In the genomic region with DNA sequence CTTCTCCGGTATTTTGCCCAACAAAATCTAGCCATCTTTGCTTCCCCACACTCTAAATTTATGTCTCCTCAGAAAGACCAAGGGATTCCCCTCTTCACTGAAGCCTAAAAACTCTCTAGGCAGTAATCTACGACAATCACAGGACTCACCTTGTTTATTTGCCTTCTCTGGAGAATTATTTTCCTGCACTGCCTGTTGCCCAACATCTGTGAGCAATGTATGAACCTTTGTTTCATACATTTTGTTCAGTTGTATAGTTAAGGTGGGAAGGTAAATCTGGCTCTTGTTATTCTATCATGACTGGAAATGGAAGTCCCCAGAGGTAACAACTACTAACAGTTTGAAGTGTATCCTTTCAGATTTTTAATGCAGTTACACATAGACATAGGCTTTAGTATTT, we compare ENCODE assay signal across 12 cellular contexts. TPM values are rescaled to one million over a fixed set of nuclear protein-coding genes. Genes with fewer than 3 reads are reported as not detected.
DNase-seq lines count a peak whose midpoint lies in the region; ATAC-seq, FAIRE-seq and TF ChIP-seq lines count a peak whose summit lies in the region.
"Had no signal": no experiment of that assay in that cellular context is flagged by ENCODE, and none has a peak within 500 bp of the region (broad histone marks: within the 10 kb centered on the region; RNA-seq: fewer than 3 reads in every experiment).

No MANE protein-coding gene starts in this region.

- in situ Hi-C loops in GM12878 (cut with MboI), result loop anchor here (25.0 kb wide), 1 partner anchor 1304 kb away; no protein-coding TSS in a partner anchor

- no peak for TF ChIP-seq EP300 in GM12878 (IDR thresholded peaks at IDR 0.05; ENCODE audit: borderline replicate concordance in 1 of 2, control insufficient read depth in 1 of 2, low read depth in 2 of 2, low read length in 2 of 2)

- TF ChIP-seq RAD21 in GM12878 (IDR thresholded peaks at IDR 0.05; ENCODE audit: insufficient read depth, low read depth, low read length), result no peak

- peaks cover 8% of the 10 kb centered on the region; the same call in 1 of the 2 replicates for H3K4me1 ChIP-seq in GM12878 (ENCODE audit: control insufficient read depth, insufficient read depth, low read length)
- peaks cover 13% of the 10 kb centered on the region for H3K4me1 ChIP-seq in mesodermal cell (ENCODE audit: control insufficient read depth, insufficient read depth, low read length, poor library complexity, severe bottlenecking)
- peaks cover 47% of the 10 kb centered on the region for H3K4me1 ChIP-seq in lower lobe of right lung

- intact Hi-C loops in GM12878 (cut with micrococcal nuclease; ENCODE audit: unreplicated experiment) (loop anchor here (5.0 kb wide), 1 partner anchor 266 kb away; no protein-coding TSS in a partner anchor), lower lobe of right lung (cut with DNase I) (no loop called here)

- CTCF ChIA-PET in AG04449 (lab: Yijun Ruan, JAX) (interaction anchor here (1.7 kb wide), 1 partner anchor 49 kb away, joined by 8 read pairs; no protein-coding TSS in a partner anchor), GM12878 (lab: Yijun Ruan, JAX) (interaction anchor here (1.5 to 1.7 kb wide), 2 partner anchors 13 to 49 kb away, joined by 4 to 7 read pairs; no protein-coding TSS in a partner anchor)

- FAIRE-seq in GM12878 (lab: Jason Lieb, UNC), result no peak

- H3K27ac ChIP-seq in GM12878 (ENCODE audit: control insufficient read depth, insufficient read depth) (peak overlapping the region; percentile 21; the same call in 1 of the 2 replicates), mesodermal cell (ENCODE audit: low read depth, low read length, severe bottlenecking) (no peak overlapping the region), lower lobe of right lung (no peak overlapping the region)
- H3K27ac ChIP-seq: suprapubic skin had no signal

- H3K27me3 ChIP-seq in GM12878 (replicated peaks in 1 of 2; ENCODE audit: control insufficient read depth in 2 of 2, insufficient read depth in 2 of 2, low read length in 1 of 2) (no peaks in the 10 kb centered on the region), lower lobe of right lung (ENCODE audit: low read depth) (no peaks in the 10 kb centered on the region)
- H3K27me3 ChIP-seq: suprapubic skin had no signal

- H3K36me3 ChIP-seq in GM12878 (ENCODE audit: control insufficient read depth in 2 of 2, insufficient read depth in 2 of 2, low read length in 1 of 2), result peaks cover 0 to 18% of the 10 kb centered on the region in 2 experiments; a peak in 3 of 4 replicates
- peaks cover 65% of the 10 kb centered on the region for H3K36me3 ChIP-seq in mesodermal cell (ENCODE audit: control insufficient read depth, insufficient read depth, low read length)
- peaks cover 52% of the 10 kb centered on the region for H3K36me3 ChIP-seq in lower lobe of right lung

- TF ChIP-seq POLR2A in GM12878 (IDR thresholded peaks at IDR 0.05; ENCODE audit: low read depth, low read length), result no peak

- H2AFZ ChIP-seq in GM12878 (ENCODE audit: control insufficient read depth, low read depth, low read length), result no peak overlapping the region

- H3K79me2 ChIP-seq in GM12878 (ENCODE audit: control insufficient read depth, insufficient read depth, low read length), result peaks cover 69% of the 10 kb centered on the region

- BruUV-seq in GM12878 (replicated peaks; lab: Mats Ljungman, UMichigan), result no TSS peak

- peak overlapping the region; percentile 93 for H3K4me3 ChIP-seq in AG04449 (ENCODE audit: low read depth, low read length)
- H3K4me3 ChIP-seq in HFF-Myc (replicated peaks; ENCODE audit: low read depth, low read length), result peak overlapping the region; percentile 98
- H3K4me3 ChIP-seq in GM12878, result peak overlapping the region; percentile 56
- peak overlapping the region; percentile 73 for H3K4me3 ChIP-seq in mesodermal cell (ENCODE audit: extremely low read depth, insufficient read depth, low read length, poor library complexity, severe bottlenecking)
- H3K4me3 ChIP-seq in lower lobe of right lung, result no peak overlapping the region
- H3K4me3 ChIP-seq: lung had no signal

- RAD21 ChIA-PET in GM12878 (lab: Charles Lee; ENCODE audit: unreplicated experiment), result no interaction called here

- H3K9me3 ChIP-seq in GM12878 (replicated peaks; ENCODE audit: control insufficient read depth, insufficient read depth, low read length) (no peaks in the 10 kb centered on the region), mesodermal cell (ENCODE audit: control insufficient read depth, low read length) (no peaks in the 10 kb centered on the region), lower lobe of right lung (no peaks in the 10 kb centered on the region)
- H3K9me3 ChIP-seq: suprapubic skin had no signal

- WGBS in GM12878 (ENCODE audit: insufficient coverage, insufficient replicate concordance, low lambda C conversion rate, missing lambda C conversion rate), result 10% methylated on average over 2 of the region's 2 CpGs
- WGBS in mesodermal cell (ENCODE audit: insufficient coverage in 2 of 2), 2 experiments, result 84 to 85% methylated on average over 2 of the region's 2 CpGs

- no peak for TF ChIP-seq CTCF in AG04449 (IDR thresholded peaks at IDR 0.05; ENCODE audit: insufficient read depth, low read length, missing control alignments)
- TF ChIP-seq CTCF in HFF-Myc (IDR thresholded peaks at IDR 0.05; ENCODE audit: low read depth, low read length, missing control alignments), result no peak
- no peak for TF ChIP-seq CTCF in GM12878 (IDR thresholded peaks at IDR 0.05 in 2 of 3, conservative IDR thresholded peaks at IDR 0.05 in 1 of 3; ENCODE audit: control insufficient read depth in 2 of 3, extremely low read depth in 1 of 3, insufficient read depth in 1 of 3, low read depth in 3 of 3, low read length in 3 of 3)
- no peak for TF ChIP-seq CTCF in lower lobe of right lung (IDR thresholded peaks at IDR 0.05)

- no peak for DNase-seq in AG04449 (ENCODE audit: low read depth, low spot score)
- no peak for DNase-seq in HFF-Myc (ENCODE audit: extremely low read depth, low read depth)
- no peak for DNase-seq in GM12878 (ENCODE audit: low read depth, low spot score)
- DNase-seq in lower lobe of right lung, result no peak
- DNase-seq in central memory CD4-positive, alpha-beta T cell, result no peak
- DNase-seq: activated naive CD4-positive, alpha-beta T cell treated with anti-CD3 and anti-CD28 coated beads, Interleukin-2, amount 50 U/mL, for 16 hours; NCI-H1048 had no signal

- H4K20me1 ChIP-seq in GM12878 (ENCODE audit: control insufficient read depth, insufficient read depth), result no peaks in the 10 kb centered on the region

- H3K4me2 ChIP-seq in GM12878 (ENCODE audit: control insufficient read depth, insufficient read depth), result peak overlapping the region; percentile 72

- SMC1A ChIA-PET in GM12878 (lab: Charles Lee; ENCODE audit: uncharacterized antibody, unreplicated experiment), result interaction anchor here (1.5 kb wide), 1 partner anchor 36 kb away, joined by 4 read pairs; no protein-coding TSS in a partner anchor

- no peak for ATAC-seq in GM12878
- ATAC-seq in lower lobe of right lung, result no peak
- no peak for ATAC-seq in HG02642 (IDR thresholded peaks at IDR 0.05; ENCODE audit: poor library complexity, unreplicated experiment)
- ATAC-seq in GM21423 (IDR thresholded peaks at IDR 0.05; ENCODE audit: unreplicated experiment), result no peak

- POLR2A ChIA-PET in AG04449 (lab: Yijun Ruan, JAX) (no interaction called here), GM12878 (lab: Charles Lee) (interaction anchor here (1.0 kb wide), 1 partner anchor 281 kb away, joined by 3 read pairs; no protein-coding TSS in a partner anchor)

- peak overlapping the region; percentile 7; the same call in 1 of the 2 replicates for H3K9ac ChIP-seq in GM12878 (ENCODE audit: control insufficient read depth, insufficient read depth, low read length)

RNA-seq across cellular contexts. Expression of gene COPA, which starts 2.2 kb away (rescaled TPM):
- total RNA-seq in GM12878 (2013; cell fraction: nucleolus; rRNA removed), result 126 and 149 TPM in 2 replicates
- 125 and 127 TPM in 2 replicates for total RNA-seq in GM12878 (2014; rRNA removed)
- total RNA-seq in GM12878 (2014; rRNA removed; fragmentation: Illumina TruSeq; extraction: Trizol), result 91.6 and 98.3 TPM in 2 replicates
- 119 and 125 TPM in 2 replicates for total RNA-seq in GM12878 (2021)
- polyA plus RNA-seq in GM12878 (2011; ENCODE audit: low read depth), result 118 TPM
- 168 and 180 TPM in 2 replicates for polyA plus RNA-seq in GM12878 (2011; rRNA removed)
- 158 and 160 TPM in 2 replicates for polyA plus RNA-seq in GM12878 (2011; cell fraction: cytosol; rRNA removed)
- 91.3 and 92.3 TPM in 2 replicates for polyA plus RNA-seq in GM12878 (2011; cell fraction: nucleus; rRNA removed)
- polyA plus RNA-seq in GM12878 (2012), result 108 and 110 TPM in 2 replicates
- 142 and 184 TPM in 2 replicates for polyA plus RNA-seq in GM12878 (2014; fragmentation: Illumina TruSeq; extraction: Trizol)
- polyA plus RNA-seq in GM12878 (2014; fragmentation: Nextera tagmentation; extraction: Ambion mirVana), result 10 to 100 TPM; 53.7 to 70.6 TPM
- polyA plus RNA-seq in GM12878 (2014; rRNA removed), result 93.8 and 108 TPM in 2 replicates
- polyA plus RNA-seq in GM12878 (2016; fragmentation: Nextera tagmentation; extraction: Ambion mirVana), result 100 to 1,000 TPM; 163 to 169 TPM
- polyA minus RNA-seq in GM12878 (2011; rRNA and poly(A)+ RNA removed), result 281 and 355 TPM in 2 replicates
- polyA minus RNA-seq in GM12878 (2011; cell fraction: cytosol; rRNA and poly(A)+ RNA removed), result 82.9 and 103 TPM in 2 replicates
- 63.6 and 72.9 TPM in 2 replicates for polyA minus RNA-seq in GM12878 (2011; cell fraction: nucleus; rRNA and poly(A)+ RNA removed)
- 210 TPM for polyA plus RNA-seq in mesodermal cell (2013, experiment 1 of 2)
- 194 TPM for polyA plus RNA-seq in mesodermal cell (2013, experiment 2 of 2)
- 136 TPM for total RNA-seq in lower lobe of right lung

RNA-seq across cellular contexts. Expression of gene NCSTN, which starts 2.3 kb away (rescaled TPM):
- total RNA-seq in GM12878 (2013; cell fraction: nucleolus; rRNA removed), result 108 and 122 TPM in 2 replicates
- total RNA-seq in GM12878 (2014; rRNA removed) (34.0 and 34.1 TPM in 2 replicates), GM12878 (2014; rRNA removed; fragmentation: Illumina TruSeq; extraction: Trizol) (34.5 and 36.6 TPM in 2 replicates), GM12878 (2021) (62.5 and 68.3 TPM in 2 replicates), lower lobe of right lung (108 TPM)
- 37.4 TPM for polyA plus RNA-seq in GM12878 (2011; ENCODE audit: low read depth)
- polyA plus RNA-seq in GM12878 (2011; rRNA removed) (45.9 and 88.2 TPM in 2 replicates), GM12878 (2014; fragmentation: Illumina TruSeq; extraction: Trizol) (81.5 and 92.9 TPM in 2 replicates), GM12878 (2014; fragmentation: Nextera tagmentation; extraction: Ambion mirVana) (10 to 100 TPM; 33.3 to 41.6 TPM), GM12878 (2014; rRNA removed) (57.0 and 58.0 TPM in 2 replicates), GM12878 (2016; fragmentation: Nextera tagmentation; extraction: Ambion mirVana) (10 to 100 TPM; 63.7 to 66.5 TPM)
- 81.8 and 98.9 TPM in 2 replicates for polyA plus RNA-seq in GM12878 (2011; cell fraction: cytosol; rRNA removed)
- 161 and 187 TPM in 2 replicates for polyA plus RNA-seq in GM12878 (2011; cell fraction: nucleus; rRNA removed)
- 51.6 and 56.7 TPM in 2 replicates for polyA plus RNA-seq in GM12878 (2012)
- 101 and 113 TPM in 2 replicates for polyA minus RNA-seq in GM12878 (2011; rRNA and poly(A)+ RNA removed)
- 29.8 and 34.2 TPM in 2 replicates for polyA minus RNA-seq in GM12878 (2011; cell fraction: cytosol; rRNA and poly(A)+ RNA removed)
- polyA minus RNA-seq in GM12878 (2011; cell fraction: nucleus; rRNA and poly(A)+ RNA removed), result 69.2 and 76.1 TPM in 2 replicates
- polyA plus RNA-seq in mesodermal cell (2013, experiment 1 of 2), result 98.1 TPM
- polyA plus RNA-seq in mesodermal cell (2013, experiment 2 of 2), result 95.6 TPM

RNA-seq across cellular contexts. Expression of gene NHLH1, which starts 26.0 kb away (rescaled TPM):
- total RNA-seq in GM12878 (2013; cell fraction: nucleolus; rRNA removed), result 0.19 TPM in 1 of 2 replicates, not detected in the other
- total RNA-seq in GM12878 (2014; rRNA removed) (0.11 TPM in 1 of 2 replicates, not detected in the other), GM12878 (2014; rRNA removed; fragmentation: Illumina TruSeq; extraction: Trizol) (0.40 and 0.46 TPM in 2 replicates), GM12878 (2021) (0.80 and 0.85 TPM in 2 replicates), lower lobe of right lung (0.15 TPM)
- polyA plus RNA-seq in GM12878 (2011; ENCODE audit: low read depth), result 0.75 TPM
- polyA plus RNA-seq in GM12878 (2011; rRNA removed) (0.12 and 0.22 TPM in 2 replicates), GM12878 (2014; fragmentation: Illumina TruSeq; extraction: Trizol) (0.76 and 0.98 TPM in 2 replicates), GM12878 (2014; fragmentation: Nextera tagmentation; extraction: Ambion mirVana) (under 1 TPM; 0.27 to 0.43 TPM), GM12878 (2014; rRNA removed) (0.76 and 1.2 TPM in 2 replicates), GM12878 (2016; fragmentation: Nextera tagmentation; extraction: Ambion mirVana) (under 1 TPM; 0.23 to 0.56 TPM)
- 0.20 and 0.22 TPM in 2 replicates for polyA plus RNA-seq in GM12878 (2011; cell fraction: cytosol; rRNA removed)
- 0.80 and 1.2 TPM in 2 replicates for polyA plus RNA-seq in GM12878 (2011; cell fraction: nucleus; rRNA removed)
- polyA plus RNA-seq in GM12878 (2012), result 1.3 TPM in 2 replicates
- polyA minus RNA-seq in GM12878 (2011; rRNA and poly(A)+ RNA removed), result 0.15 TPM in 1 of 2 replicates, not detected in the other
- polyA minus RNA-seq in GM12878 (2011; cell fraction: cytosol; rRNA and poly(A)+ RNA removed), result not detected in 2 replicates
- 0.24 and 0.67 TPM in 2 replicates for polyA minus RNA-seq in GM12878 (2011; cell fraction: nucleus; rRNA and poly(A)+ RNA removed)
- polyA plus RNA-seq in mesodermal cell (2013, experiment 1 of 2), result 1.1 TPM
- 0.81 TPM for polyA plus RNA-seq in mesodermal cell (2013, experiment 2 of 2)

RNA-seq across cellular contexts. Expression of gene PEX19, which starts 55.9 kb away (rescaled TPM):
- 72.6 and 76.5 TPM in 2 replicates for total RNA-seq in GM12878 (2013; cell fraction: nucleolus; rRNA removed)
- total RNA-seq in GM12878 (2014; rRNA removed), result 33.9 and 34.5 TPM in 2 replicates
- total RNA-seq in GM12878 (2014; rRNA removed; fragmentation: Illumina TruSeq; extraction: Trizol), result 26.9 and 27.6 TPM in 2 replicates
- 46.5 and 47.2 TPM in 2 replicates for total RNA-seq in GM12878 (2021)
- polyA plus RNA-seq in GM12878 (2011; ENCODE audit: low read depth), result 15.4 TPM
- 58.1 and 72.2 TPM in 2 replicates for polyA plus RNA-seq in GM12878 (2011; rRNA removed)
- polyA plus RNA-seq in GM12878 (2011; cell fraction: cytosol; rRNA removed), result 33.2 and 38.9 TPM in 2 replicates
- 31.6 and 55.3 TPM in 2 replicates for polyA plus RNA-seq in GM12878 (2011; cell fraction: nucleus; rRNA removed)
- polyA plus RNA-seq in GM12878 (2012), result 20.2 and 24.2 TPM in 2 replicates
- 39.1 and 49.5 TPM in 2 replicates for polyA plus RNA-seq in GM12878 (2014; fragmentation: Illumina TruSeq; extraction: Trizol)
- 10 to 100 TPM; 29.4 to 50.8 TPM for polyA plus RNA-seq in GM12878 (2014; fragmentation: Nextera tagmentation; extraction: Ambion mirVana)
- 24.9 and 27.1 TPM in 2 replicates for polyA plus RNA-seq in GM12878 (2014; rRNA removed)
- polyA plus RNA-seq in GM12878 (2016; fragmentation: Nextera tagmentation; extraction: Ambion mirVana), result 10 to 100 TPM; 40.1 to 42.2 TPM
- 47.9 and 64.5 TPM in 2 replicates for polyA minus RNA-seq in GM12878 (2011; rRNA and poly(A)+ RNA removed)
- 7.1 and 10.7 TPM in 2 replicates for polyA minus RNA-seq in GM12878 (2011; cell fraction: cytosol; rRNA and poly(A)+ RNA removed)
- polyA minus RNA-seq in GM12878 (2011; cell fraction: nucleus; rRNA and poly(A)+ RNA removed), result 36.0 and 42.8 TPM in 2 replicates
- 60.5 TPM for polyA plus RNA-seq in mesodermal cell (2013, experiment 1 of 2)
- polyA plus RNA-seq in mesodermal cell (2013, experiment 2 of 2), result 52.2 TPM
- total RNA-seq in lower lobe of right lung, result 63.1 TPM

RNA-seq across cellular contexts. Expression of gene VANGL2, which starts 59.5 kb away (rescaled TPM):
- 4.9 and 5.3 TPM in 2 replicates for total RNA-seq in GM12878 (2013; cell fraction: nucleolus; rRNA removed)
- total RNA-seq in GM12878 (2014; rRNA removed), result 0.11 and 0.23 TPM in 2 replicates
- 0.27 and 0.28 TPM in 2 replicates for total RNA-seq in GM12878 (2014; rRNA removed; fragmentation: Illumina TruSeq; extraction: Trizol)
- total RNA-seq in GM12878 (2021), result 1.1 and 1.2 TPM in 2 replicates
- 0.43 TPM for polyA plus RNA-seq in GM12878 (2011; ENCODE audit: low read depth)
- polyA plus RNA-seq in GM12878 (2011; rRNA removed), result 3.0 and 5.0 TPM in 2 replicates
- 4.7 and 5.1 TPM in 2 replicates for polyA plus RNA-seq in GM12878 (2011; cell fraction: cytosol; rRNA removed)
- polyA plus RNA-seq in GM12878 (2011; cell fraction: nucleus; rRNA removed), result 10.0 and 10.7 TPM in 2 replicates
- polyA plus RNA-seq in GM12878 (2012), result 0.58 and 0.70 TPM in 2 replicates
- polyA plus RNA-seq in GM12878 (2014; fragmentation: Illumina TruSeq; extraction: Trizol), result 0.79 and 1.0 TPM in 2 replicates
- under 1 TPM; 0.10 to 0.13 TPM for polyA plus RNA-seq in GM12878 (2014; fragmentation: Nextera tagmentation; extraction: Ambion mirVana)
- polyA plus RNA-seq in GM12878 (2014; rRNA removed), result 1.2 and 5.0 TPM in 2 replicates
- under 1 TPM; 0.16 to 0.28 TPM for polyA plus RNA-seq in GM12878 (2016; fragmentation: Nextera tagmentation; extraction: Ambion mirVana)
- 3.1 and 4.1 TPM in 2 replicates for polyA minus RNA-seq in GM12878 (2011; rRNA and poly(A)+ RNA removed)
- polyA minus RNA-seq in GM12878 (2011; cell fraction: cytosol; rRNA and poly(A)+ RNA removed), result 1.2 and 2.6 TPM in 2 replicates
- 0.73 and 1.4 TPM in 2 replicates for polyA minus RNA-seq in GM12878 (2011; cell fraction: nucleus; rRNA and poly(A)+ RNA removed)
- polyA plus RNA-seq in mesodermal cell (2013, experiment 1 of 2), result 36.1 TPM
- polyA plus RNA-seq in mesodermal cell (2013, experiment 2 of 2), result 28.8 TPM
- 7.5 TPM for total RNA-seq in lower lobe of right lung
